ENCODE assay signal across 1 cellular context in genomic region chr9:19471737-19472648, GRCh38.
A peak's percentile ranks its signal among the peaks of the same experiment; 100 is the strongest.
TF ChIP-seq lines count a peak whose summit lies in the region.

No MANE protein-coding gene starts in this region.

TF ChIP-seq in HEK293, 187 proteins besides CTCF, POLR2A, EP300 and RAD21 (continued from another document):
- TF ChIP-seq ZNF398 (tag by site-specific recombination; IDR thresholded peaks at IDR 0.05), result peak; percentile 69
- no peak for TF ChIP-seq ZNF639 (tag by site-specific recombination; IDR thresholded peaks at IDR 0.05)
- TF ChIP-seq ZNF629 (tag by site-specific recombination; IDR thresholded peaks at IDR 0.05), result peak; percentile 59
- no peak for TF ChIP-seq ZNF311 (tag by site-specific recombination; IDR thresholded peaks at IDR 0.05; ENCODE audit: borderline replicate concordance)
- TF ChIP-seq GLIS2 (tag by site-specific recombination; IDR thresholded peaks at IDR 0.05), result peak; percentile 36; the same call in 1 of the 2 replicates
- TF ChIP-seq ZFHX2 (tag by site-specific recombination; conservative IDR thresholded peaks at IDR 0.05), result peak; percentile 60
- peak; percentile 41; the same call in 1 of the 2 replicates for TF ChIP-seq IKZF3 (tag by site-specific recombination; IDR thresholded peaks at IDR 0.05)
